In genomic region chr10:6478722-6479121, GRCh38 we compare ENCODE assay signal across 17 cellular contexts.
DNase-seq lines count a peak whose midpoint lies in the region; ATAC-seq and TF ChIP-seq lines count a peak whose summit lies in the region.
"Had no signal": no experiment of that assay in that cellular context is flagged by ENCODE, and none has a peak within 500 bp of the region (broad histone marks: within the 10 kb centered on the region; RNA-seq: fewer than 3 reads in every experiment).

No MANE protein-coding gene starts in this region.

- TF ChIP-seq CTCF in OCI-LY3 (IDR thresholded peaks at IDR 0.05; ENCODE audit: low read depth, low read length) (0 out of 2 replicates have a peak, but pooled peaks have one; percentile 4), gastroesophageal sphincter (IDR thresholded peaks at IDR 0.05) (no peak)

- no peaks in the 10 kb centered on the region for H3K9me3 Mint-ChIP-seq in activated naive CD8-positive, alpha-beta T cell treated with anti-CD3 and anti-CD28 coated beads, Interleukin-2, amount 10 ng/mL, durations not matched to agents 7 days and 5 days
- peaks cover 5% of the 10 kb centered on the region for H3K9me3 Mint-ChIP-seq in activated naive CD8-positive, alpha-beta T cell treated with anti-CD3 and anti-CD28 coated beads, Interleukin-2, amount 50 U/mL, for 24 hours
- H3K9me3 Mint-ChIP-seq in stimulated activated effector memory CD8-positive, alpha-beta T cell treated with anti-CD3 and anti-CD28 coated beads, Interleukin-12 subunit alpha, Interleukin-12 subunit beta, amount 100 ng/mL, for 72 hours, result no peaks in the 10 kb centered on the region

- H3K9me3 ChIP-seq in OCI-LY3 (ENCODE audit: insufficient read depth, low read length) (no peaks in the 10 kb centered on the region), iPS DF 6.9 (ENCODE audit: control insufficient read depth, insufficient read depth, low read length) (no peaks in the 10 kb centered on the region), gastroesophageal sphincter (no peaks in the 10 kb centered on the region)
- H3K9me3 ChIP-seq: SK-N-SH had no signal

- no peaks in the 10 kb centered on the region for H4K20me1 ChIP-seq in OCI-LY3 (ENCODE audit: insufficient read depth, low read length)

- H2AFZ ChIP-seq in OCI-LY3 (ENCODE audit: low read depth, low read length), result no peak overlapping the region

- DNase-seq in activated naive CD8-positive, alpha-beta T cell treated with anti-CD3 and anti-CD28 coated beads, Interleukin-2, amount 10 ng/mL, durations not matched to agents 7 days and 5 days, result no peak
- DNase-seq in activated naive CD8-positive, alpha-beta T cell treated with anti-CD3 and anti-CD28 coated beads, Interleukin-2, amount 50 U/mL, for 24 hours, result no peak
- DNase-seq in iPS DF 6.9 (ENCODE audit: low read depth, low spot score) (peak; percentile 9), KBM-7 (no peak), foreskin melanocyte (no peak)
- DNase-seq in stimulated activated effector memory CD8-positive, alpha-beta T cell treated with anti-CD3 and anti-CD28 coated beads, Interleukin-12 subunit alpha, Interleukin-12 subunit beta, amount 100 ng/mL, for 72 hours (ENCODE audit: low spot score in 2 of 2), result no peak
- DNase-seq: COR-L47, DMS153, NCI-H1436 treated with DMSO at 0.1 percent for 48 hours, NCI-H2029 treated with DMSO at 0.1 percent for 48 hours, NCI-H2227 treated with DMSO at 0.1 percent for 48 hours, NCI-H524, SK-N-SH had no signal

- WGBS in iPS DF 6.9 (ENCODE audit: insufficient coverage, insufficient read length), result no CpG with 5 or more reads among the region's 8 CpGs
- 93 to 100% methylated on average over 2 to 8 of the region's 8 CpGs for whole genome bisulfite sequencing in gastroesophageal sphincter (ENCODE audit: low coverage in 1 of 2), 2 donors

- POLR2A ChIA-PET in activated naive CD8-positive, alpha-beta T cell treated with anti-CD3 and anti-CD28 coated beads, Interleukin-2, amount 10 ng/mL, durations not matched to agents 7 days and 5 days (lab: Charles Lee), result interaction anchor here (0.6 kb wide), 1 partner anchor 11 kb away, joined by 3 read pairs; no protein-coding TSS in a partner anchor

- H3K4me2 ChIP-seq in OCI-LY3 (ENCODE audit: low read length), result no peak overlapping the region
- H3K4me2 ChIP-seq: SK-N-SH had no signal

- no peak for ATAC-seq in activated naive CD8-positive, alpha-beta T cell treated with anti-CD3 and anti-CD28 coated beads, Interleukin-2, amount 10 ng/mL, durations not matched to agents 7 days and 5 days (ENCODE audit: low read depth)
- ATAC-seq in activated naive CD8-positive, alpha-beta T cell treated with anti-CD3 and anti-CD28 coated beads, Interleukin-2, amount 50 U/mL, for 24 hours, result no peak
- ATAC-seq in stimulated activated effector memory CD8-positive, alpha-beta T cell treated with anti-CD3 and anti-CD28 coated beads, Interleukin-12 subunit alpha, Interleukin-12 subunit beta, amount 100 ng/mL, for 72 hours, result no peak
- no peak for ATAC-seq in gastroesophageal sphincter
- ATAC-seq: Panc1 had no signal

- no peak overlapping the region for H3K4me3 ChIP-seq in OCI-LY3 (ENCODE audit: low read length)
- H3K4me3 ChIP-seq in iPS DF 6.9 (ENCODE audit: low read length), result no peak overlapping the region
- no peak overlapping the region for H3K4me3 ChIP-seq in gastroesophageal sphincter

- in situ Hi-C loops in KBM-7 (cut with MboI; ENCODE audit: low pct_unique_long_range_greater_than_20kb, low sequenced_read_pairs), result no loop called here

- no peaks in the 10 kb centered on the region for H3K36me3 ChIP-seq in OCI-LY3 (replicated peaks; ENCODE audit: low read depth, low read length)
- H3K36me3 ChIP-seq in iPS DF 6.9 (ENCODE audit: control insufficient read depth, insufficient read depth, low read length), result no peaks in the 10 kb centered on the region
- H3K36me3 ChIP-seq in gastroesophageal sphincter, result peaks cover 0 to 9% of the 10 kb centered on the region in 2 donors

- peak overlapping the region; percentile 10 for H3K27ac Mint-ChIP-seq in activated naive CD8-positive, alpha-beta T cell treated with anti-CD3 and anti-CD28 coated beads, Interleukin-2, amount 10 ng/mL, durations not matched to agents 7 days and 5 days
- H3K27ac Mint-ChIP-seq in activated naive CD8-positive, alpha-beta T cell treated with anti-CD3 and anti-CD28 coated beads, Interleukin-2, amount 50 U/mL, for 24 hours, result no peak overlapping the region
- H3K27ac Mint-ChIP-seq in stimulated activated effector memory CD8-positive, alpha-beta T cell treated with anti-CD3 and anti-CD28 coated beads, Interleukin-12 subunit alpha, Interleukin-12 subunit beta, amount 100 ng/mL, for 72 hours, result peak overlapping the region; percentile 17

- no peak for TF ChIP-seq EP300 in gastroesophageal sphincter (IDR thresholded peaks at IDR 0.05)

- 0 out of 2 replicates have a peak, but pooled peaks cover 5% of the 10 kb centered on the region for H3K27me3 ChIP-seq in OCI-LY3 (ENCODE audit: low read depth, low read length)
- no peaks in the 10 kb centered on the region for H3K27me3 ChIP-seq in iPS DF 6.9 (ENCODE audit: control insufficient read depth, insufficient read depth, low read length)
- H3K27me3 ChIP-seq in gastroesophageal sphincter, result no peaks in the 10 kb centered on the region

- no peaks in the 10 kb centered on the region for H3K79me2 ChIP-seq in OCI-LY3 (ENCODE audit: low read length)

- no peaks in the 10 kb centered on the region for H3K27me3 Mint-ChIP-seq in activated naive CD8-positive, alpha-beta T cell treated with anti-CD3 and anti-CD28 coated beads, Interleukin-2, amount 10 ng/mL, durations not matched to agents 7 days and 5 days
- H3K27me3 Mint-ChIP-seq in activated naive CD8-positive, alpha-beta T cell treated with anti-CD3 and anti-CD28 coated beads, Interleukin-2, amount 50 U/mL, for 24 hours, result no peaks in the 10 kb centered on the region

- H3K4me1 Mint-ChIP-seq in activated naive CD8-positive, alpha-beta T cell treated with anti-CD3 and anti-CD28 coated beads, Interleukin-2, amount 10 ng/mL, durations not matched to agents 7 days and 5 days, result peaks cover 58% of the 10 kb centered on the region
- H3K4me1 Mint-ChIP-seq in activated naive CD8-positive, alpha-beta T cell treated with anti-CD3 and anti-CD28 coated beads, Interleukin-2, amount 50 U/mL, for 24 hours, result peaks cover 59% of the 10 kb centered on the region
- H3K4me1 Mint-ChIP-seq in stimulated activated effector memory CD8-positive, alpha-beta T cell treated with anti-CD3 and anti-CD28 coated beads, Interleukin-12 subunit alpha, Interleukin-12 subunit beta, amount 100 ng/mL, for 72 hours, result peaks cover 51% of the 10 kb centered on the region

- H3K9ac ChIP-seq in OCI-LY3 (ENCODE audit: low read length), result no peak overlapping the region
- H3K9ac ChIP-seq: SK-N-SH had no signal

- H3K4me3 Mint-ChIP-seq in activated naive CD8-positive, alpha-beta T cell treated with anti-CD3 and anti-CD28 coated beads, Interleukin-2, amount 10 ng/mL, durations not matched to agents 7 days and 5 days, result no peak overlapping the region
- H3K4me3 Mint-ChIP-seq in activated naive CD8-positive, alpha-beta T cell treated with anti-CD3 and anti-CD28 coated beads, Interleukin-2, amount 50 U/mL, for 24 hours, result no peak overlapping the region
- no peak overlapping the region for H3K4me3 Mint-ChIP-seq in stimulated activated effector memory CD8-positive, alpha-beta T cell treated with anti-CD3 and anti-CD28 coated beads, Interleukin-12 subunit alpha, Interleukin-12 subunit beta, amount 100 ng/mL, for 72 hours

- no peak for TF ChIP-seq POLR2A in gastroesophageal sphincter (IDR thresholded peaks at IDR 0.05)

- H3K27ac ChIP-seq in OCI-LY3 (ENCODE audit: low read length) (no peak overlapping the region), iPS DF 6.9 (ENCODE audit: low read length) (no peak overlapping the region), gastroesophageal sphincter (no peak overlapping the region)
- H3K27ac ChIP-seq: C4-2B had no signal

- H3K36me3 Mint-ChIP-seq in activated naive CD8-positive, alpha-beta T cell treated with anti-CD3 and anti-CD28 coated beads, Interleukin-2, amount 10 ng/mL, durations not matched to agents 7 days and 5 days, result peaks cover 69% of the 10 kb centered on the region
- peaks cover 80% of the 10 kb centered on the region for H3K36me3 Mint-ChIP-seq in activated naive CD8-positive, alpha-beta T cell treated with anti-CD3 and anti-CD28 coated beads, Interleukin-2, amount 50 U/mL, for 24 hours (ENCODE audit: low read depth)
- no peaks in the 10 kb centered on the region for H3K36me3 Mint-ChIP-seq in stimulated activated effector memory CD8-positive, alpha-beta T cell treated with anti-CD3 and anti-CD28 coated beads, Interleukin-12 subunit alpha, Interleukin-12 subunit beta, amount 100 ng/mL, for 72 hours

- H3K4me1 ChIP-seq in OCI-LY3 (ENCODE audit: low read length), result peaks cover 5% of the 10 kb centered on the region; the same call in 1 of the 2 replicates
- H3K4me1 ChIP-seq in iPS DF 6.9 (ENCODE audit: control insufficient read depth, insufficient read depth, low read length), result no peaks in the 10 kb centered on the region
- H3K4me1 ChIP-seq in gastroesophageal sphincter, result no peaks in the 10 kb centered on the region
